ENCODE assay signal across 5 cellular contexts in the genomic region with DNA sequence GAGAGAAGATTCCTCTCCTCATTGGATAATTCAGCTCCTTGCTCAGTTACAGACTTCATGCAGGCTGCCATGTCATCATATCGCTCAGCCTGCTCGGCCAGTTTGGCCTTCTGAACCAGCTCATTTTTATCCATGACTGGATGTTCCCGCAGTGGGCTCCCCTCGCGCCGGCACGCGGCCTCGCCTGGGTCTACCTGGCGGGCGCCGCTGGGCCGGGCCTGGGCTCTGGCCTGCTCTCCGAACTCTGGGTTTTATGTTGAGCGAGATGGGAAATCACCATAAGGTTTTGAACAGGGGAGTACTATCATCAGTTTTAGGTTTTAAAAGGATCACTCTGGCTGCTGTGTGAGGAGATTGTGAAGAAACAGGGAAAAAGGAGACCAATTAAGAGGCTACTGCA. TPM values are rescaled to one million over a fixed set of nuclear protein-coding genes. Genes with fewer than 3 reads are reported as not detected.
"Had no signal": no experiment of that assay in that cellular context is flagged by ENCODE, and none has a peak within 500 bp of the region (broad histone marks: within the 10 kb centered on the region; RNA-seq: fewer than 3 reads in every experiment).

No MANE protein-coding gene starts in this region.

RNA-seq across cellular contexts. Expression of gene GPR34, which starts 12.4 kb away (rescaled TPM):
- total RNA-seq: HepG2, HT-29, HT1080, IMR-90, K562 had no signal
- polyA plus RNA-seq: HepG2, IMR-90 had no signal

RNA-seq across cellular contexts. Expression of gene GPR82, which starts 47.6 kb away (rescaled TPM):
- total RNA-seq: HepG2, HT-29, HT1080, IMR-90, K562 had no signal
- polyA plus RNA-seq: HepG2, IMR-90, K562 had no signal
